In genomic region chr12:40312982-40313576, GRCh38 we compare ENCODE assay signal across 8 cellular contexts.
DNase-seq lines count a peak whose midpoint lies in the region; ATAC-seq and TF ChIP-seq lines count a peak whose summit lies in the region.

No MANE protein-coding gene starts in this region.

- H3K9me3 ChIP-seq in adrenal gland (replicated peaks in 1 of 3), result no peaks in the 10 kb centered on the region

- no peak for ATAC-seq in HG03378 (IDR thresholded peaks at IDR 0.05; ENCODE audit: unreplicated experiment)

- no peaks in the 10 kb centered on the region for H3K27me3 Mint-ChIP-seq in HFFc6 (ENCODE audit: insufficient read depth)

- H3K4me1 ChIP-seq in adrenal gland (replicated peaks in 1 of 2), result no peaks in the 10 kb centered on the region

- no peak overlapping the region for H3K4me3 ChIP-seq in adrenal gland
- no peak overlapping the region for H3K4me3 ChIP-seq in kidney epithelial cell (ENCODE audit: low read depth, low read length)

- H3K36me3 ChIP-seq in adrenal gland (replicated peaks in 1 of 2), result no peaks in the 10 kb centered on the region
- H3K36me3 ChIP-seq in kidney epithelial cell (ENCODE audit: control insufficient read depth, insufficient read depth, low read length), result no peaks in the 10 kb centered on the region

- peak; percentile 63 for TF ChIP-seq CTCF in AG09319 (IDR thresholded peaks at IDR 0.05; ENCODE audit: low read depth, low read length)
- peak; percentile 76 for TF ChIP-seq CTCF in HFFc6 (IDR thresholded peaks at IDR 0.05)
- TF ChIP-seq CTCF in adrenal gland (IDR thresholded peaks at IDR 0.05), result peak; percentile 23 to 58 (median 40)
- peak; percentile 32 for TF ChIP-seq CTCF in kidney epithelial cell (IDR thresholded peaks at IDR 0.05; ENCODE audit: insufficient read depth, low read length, poor library complexity, severe bottlenecking)

- 30 to 54% (median 42%) methylated on average over 4 of the region's 4 CpGs for WGBS in adrenal gland, 4 donors

- no peaks in the 10 kb centered on the region for H3K4me1 Mint-ChIP-seq in HFFc6 (ENCODE audit: low read depth)

- no peaks in the 10 kb centered on the region for H3K36me3 Mint-ChIP-seq in HFFc6 (ENCODE audit: low read depth)

- DNase-seq in AG09319 (ENCODE audit: extremely low read depth, low read depth) (peak; percentile 4), HFFc6 (peak; percentile 9), adrenal gland (no peak), kidney epithelial cell (ENCODE audit: low read depth) (no peak), cerebellum (ENCODE audit: low spot score) (no peak)
- DNase-seq in stimulated activated CD4-positive, alpha-beta T cell treated with anti-CD3 and anti-CD28 coated beads, Interleukin-15, amount 100 ng/mL, for 24 hours, result no peak
- no peak for DNase-seq in activated naive CD4-positive, alpha-beta T cell treated with Interleukin-2 at 50 U/mL for 16 hours

- no peak overlapping the region for H3K27ac Mint-ChIP-seq in HFFc6

- no peaks in the 10 kb centered on the region for H3K9me3 Mint-ChIP-seq in HFFc6

- TF ChIP-seq POLR2A in adrenal gland (IDR thresholded peaks at IDR 0.05), result no peak

- intact Hi-C loops in adrenal gland (cut with DNase I), result loop anchor here (10.0 kb wide), 1 partner anchor 158 kb away; no protein-coding TSS in a partner anchor

- H3K4me3 Mint-ChIP-seq in HFFc6, result no peak overlapping the region

- no peak overlapping the region for H3K27ac ChIP-seq in adrenal gland

- H3K27me3 ChIP-seq in adrenal gland (no peaks in the 10 kb centered on the region), kidney epithelial cell (ENCODE audit: control insufficient read depth, insufficient read depth, low read length) (no peaks in the 10 kb centered on the region)

Comparison
In these comparisons a context has a peak if more than half of its experiments do, and no peak if none do; other contexts are left out.
1. DNase-seq: peak in AG09319 (single experiment) and HFFc6 (single experiment); none in adrenal gland (0 of 7), kidney epithelial cell (single experiment), cerebellum (single experiment), stimulated activated CD4-positive, alpha-beta T cell treated with anti-CD3 and anti-CD28 coated beads, Interleukin-15, amount 100 ng/mL, for 24 hours (single experiment) and activated naive CD4-positive, alpha-beta T cell treated with Interleukin-2 at 50 U/mL for 16 hours (single experiment).
2. Peak in every context shown above with its lines, with median percentiles within 50 percentile points of each other: CTCF ChIP-seq.